Comparison of ENCODE assay signal across 8 cellular contexts in the genomic region with DNA sequence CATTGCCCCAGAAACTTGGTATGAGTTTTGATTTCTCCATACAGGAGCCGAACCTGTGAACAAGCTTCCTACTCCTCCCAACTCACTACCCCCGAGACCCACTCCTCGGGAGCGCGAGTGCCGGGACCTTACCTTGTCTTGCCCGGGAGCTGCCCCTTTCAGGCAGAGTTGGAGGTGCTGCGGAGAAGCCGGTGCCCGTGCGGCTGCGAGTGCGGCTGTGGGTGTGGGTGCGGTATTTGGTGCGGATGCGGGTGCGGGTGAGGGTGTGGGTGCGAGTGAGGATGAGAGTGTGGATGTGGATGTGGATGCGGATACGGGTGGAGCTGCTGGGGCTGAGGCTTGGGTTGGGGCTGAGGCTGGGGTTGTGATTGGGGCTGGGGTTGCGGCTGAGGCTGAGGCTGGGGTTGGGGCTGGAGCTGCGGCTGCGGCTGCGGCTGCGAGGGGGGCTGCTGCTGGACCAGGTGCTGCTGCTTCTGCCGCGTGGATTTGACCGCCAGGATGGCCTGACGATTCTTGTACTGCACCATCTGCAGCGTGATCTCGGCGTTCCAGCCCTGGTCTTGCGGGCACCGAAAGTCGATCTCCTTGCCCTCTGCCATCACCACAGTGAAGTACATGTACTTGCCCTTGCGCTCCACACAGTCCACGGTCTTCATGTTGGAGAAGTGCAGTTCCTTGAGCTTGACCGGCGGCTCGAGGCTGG. TPM values are rescaled to one million over a fixed set of nuclear protein-coding genes. Genes with fewer than 3 reads are reported as not detected.
DNase-seq lines count a peak whose midpoint lies in the region; ATAC-seq and TF ChIP-seq lines count a peak whose summit lies in the region.

No MANE protein-coding gene starts in this region.

- H3K9ac ChIP-seq in endocrine pancreas (ENCODE audit: control insufficient read depth, insufficient read depth, low read length): peak overlapping the region; percentile 74

- DNase-seq in NB4 (ENCODE audit: low read depth): peak; percentile 73
- DNase-seq in activated CD8-positive, alpha-beta T cell treated with anti-CD3 and anti-CD28 coated beads, Interleukin-2, amount 10 ng/mL, durations not matched to agents 7 days and 5 days: peak; percentile 67
- DNase-seq in mucosa of descending colon: peak; percentile 31 to 77 (median 60)
- DNase-seq in stimulated activated naive CD4-positive, alpha-beta T cell (lab: John Stamatoyannopoulos, UW): peak in 4 of 6 experiments; percentile 13 to 44 (median 40)
- no peak for DNase-seq in epidermal melanocyte (ENCODE audit: insufficient read length, low spot score)
- no peak for DNase-seq in amniotic stem cell (lab: John Stamatoyannopoulos, UW)

- peaks cover 27% of the 10 kb centered on the region for H3K36me3 Mint-ChIP-seq in activated CD8-positive, alpha-beta T cell treated with anti-CD3 and anti-CD28 coated beads, Interleukin-2, amount 10 ng/mL, durations not matched to agents 7 days and 5 days (ENCODE audit: low read depth)

- ATAC-seq in GM19467 (IDR thresholded peaks at IDR 0.05; ENCODE audit: unreplicated experiment) (peak; percentile 11), mucosa of descending colon (peak; percentile 29)
- ATAC-seq in activated CD8-positive, alpha-beta T cell treated with anti-CD3 and anti-CD28 coated beads, Interleukin-2, amount 10 ng/mL, durations not matched to agents 7 days and 5 days: peak; percentile 6

- H3K9me3 Mint-ChIP-seq in activated CD8-positive, alpha-beta T cell treated with anti-CD3 and anti-CD28 coated beads, Interleukin-2, amount 10 ng/mL, durations not matched to agents 7 days and 5 days (ENCODE audit: insufficient read depth): no peaks in the 10 kb centered on the region

- H3K27ac Mint-ChIP-seq in activated CD8-positive, alpha-beta T cell treated with anti-CD3 and anti-CD28 coated beads, Interleukin-2, amount 10 ng/mL, durations not matched to agents 7 days and 5 days: peak overlapping the region; percentile 93

- peaks cover 6% of the 10 kb centered on the region for H3K4me1 ChIP-seq in endocrine pancreas (ENCODE audit: control insufficient read depth, insufficient read depth, low read length)
- peaks cover 3% of the 10 kb centered on the region for H3K4me1 ChIP-seq in mucosa of descending colon (ENCODE audit: low read depth)

- POLR2A ChIA-PET in activated CD8-positive, alpha-beta T cell treated with anti-CD3 and anti-CD28 coated beads, Interleukin-2, amount 10 ng/mL, durations not matched to agents 7 days and 5 days (lab: Charles Lee): interaction anchor here (0.6 to 4.1 kb wide), 26 partner anchors 9 to 529 kb away, joined by 3 to 114 read pairs (median 6); partner anchors contain the start of genes KRR1 and OSBPL8

- no peaks in the 10 kb centered on the region for H3K27me3 ChIP-seq in endocrine pancreas (ENCODE audit: control insufficient read depth, insufficient read depth, low read length)

- peak overlapping the region; percentile 90 for H3K4me3 Mint-ChIP-seq in activated CD8-positive, alpha-beta T cell treated with anti-CD3 and anti-CD28 coated beads, Interleukin-2, amount 10 ng/mL, durations not matched to agents 7 days and 5 days

- no peaks in the 10 kb centered on the region for H3K9me3 ChIP-seq in endocrine pancreas (ENCODE audit: control insufficient read depth, low read length)
- no peaks in the 10 kb centered on the region for H3K9me3 ChIP-seq in mucosa of descending colon

- no peaks in the 10 kb centered on the region for H3K36me3 ChIP-seq in endocrine pancreas (ENCODE audit: control insufficient read depth, insufficient read depth, low read length)
- H3K36me3 ChIP-seq in mucosa of descending colon (ENCODE audit: low read depth): no peaks in the 10 kb centered on the region

- CTCF ChIA-PET in activated CD8-positive, alpha-beta T cell treated with anti-CD3 and anti-CD28 coated beads, Interleukin-2, amount 10 ng/mL, durations not matched to agents 7 days and 5 days (lab: Charles Lee): interaction anchor here (0.8 to 5.7 kb wide), 34 partner anchors 9 to 546 kb away, joined by 3 to 52 read pairs (median 4); partner anchors contain the start of gene KRR1

- peaks cover 11% of the 10 kb centered on the region for H3K27me3 Mint-ChIP-seq in activated CD8-positive, alpha-beta T cell treated with anti-CD3 and anti-CD28 coated beads, Interleukin-2, amount 10 ng/mL, durations not matched to agents 7 days and 5 days (ENCODE audit: low read depth)

- peaks cover 52% of the 10 kb centered on the region for H3K4me1 Mint-ChIP-seq in activated CD8-positive, alpha-beta T cell treated with anti-CD3 and anti-CD28 coated beads, Interleukin-2, amount 10 ng/mL, durations not matched to agents 7 days and 5 days (ENCODE audit: low read depth)

- peak; percentile 3 for TF ChIP-seq CTCF in NB4 (IDR thresholded peaks at IDR 0.05; ENCODE audit: low read depth, low read length)
- no peak for TF ChIP-seq CTCF in mucosa of descending colon (IDR thresholded peaks at IDR 0.05)

- no peak for TF ChIP-seq POLR2A in NB4 (IDR thresholded peaks at IDR 0.05; ENCODE audit: extremely low read depth, insufficient read length)

- H3K4me3 ChIP-seq in NB4 (ENCODE audit: low read depth, low read length) (peak overlapping the region; percentile 79), endocrine pancreas (ENCODE audit: control insufficient read depth, insufficient read depth, low read length) (no peak overlapping the region), mucosa of descending colon (peak overlapping the region; percentile 47)

- intact Hi-C loops in mucosa of descending colon (cut with DNase I, micrococcal nuclease): loop anchor here in 1 of 2 donors (10.0 kb wide), 1 partner anchor 506 kb away; no protein-coding TSS in a partner anchor

RNA-seq across cellular contexts. Expression of gene PHLDA1, which starts 1.0 kb away (rescaled TPM):
- 1 to 10 TPM; 5.6 to 6.1 TPM for total RNA-seq in activated CD8-positive, alpha-beta T cell treated with anti-CD3 and anti-CD28 coated beads, Interleukin-2, amount 10 ng/mL, durations not matched to agents 7 days and 5 days
- 1 to 10 TPM; 2.2 to 8.8 (median 3.5) TPM for total RNA-seq in mucosa of descending colon

RNA-seq across cellular contexts. Expression of gene NAP1L1, which starts 54.0 kb away (rescaled TPM):
- total RNA-seq in activated CD8-positive, alpha-beta T cell treated with anti-CD3 and anti-CD28 coated beads, Interleukin-2, amount 10 ng/mL, durations not matched to agents 7 days and 5 days: 100 to 1,000 TPM; 478 to 488 TPM
- 100 to 1,000 TPM in 2 of 3 donors, 10 to 100 TPM in 1; 81.4 to 310 (median 142) TPM for total RNA-seq in mucosa of descending colon

Comparison
In these comparisons a context has a peak if more than half of its experiments do, and no peak if none do; other contexts are left out.
1. DNase-seq: peak in NB4 (single experiment), activated CD8-positive, alpha-beta T cell treated with anti-CD3 and anti-CD28 coated beads, Interleukin-2, amount 10 ng/mL, durations not matched to agents 7 days and 5 days (single experiment), mucosa of descending colon (3 of 3) and stimulated activated naive CD4-positive, alpha-beta T cell (4 of 6); none in epidermal melanocyte (single experiment) and amniotic stem cell (single experiment).
2. Peak in every context shown above with its lines, with median percentiles within 50 percentile points of each other: ATAC-seq.